In genomic region chr14:76050797-76051392, GRCh38 we compare ENCODE assay signal across 8 cellular contexts.
DNase-seq lines count a peak whose midpoint lies in the region; ATAC-seq and TF ChIP-seq lines count a peak whose summit lies in the region.

No MANE protein-coding gene starts in this region.

- peak; percentile 79 for TF ChIP-seq CTCF in 22Rv1 (IDR thresholded peaks at IDR 0.05)
- TF ChIP-seq CTCF in GM12874 (IDR thresholded peaks at IDR 0.05; ENCODE audit: insufficient read depth, low read depth, low read length) = peak; percentile 57
- TF ChIP-seq CTCF in chondrocyte (IDR thresholded peaks at IDR 0.05) = peak; percentile 96

- H3K27ac Mint-ChIP-seq in chondrocyte (ENCODE audit: unreplicated experiment) = no peak overlapping the region

- H3K9me3 Mint-ChIP-seq in chondrocyte (ENCODE audit: low read depth) = no peaks in the 10 kb centered on the region

- no peak for ATAC-seq in GM18520 (IDR thresholded peaks at IDR 0.05; ENCODE audit: unreplicated experiment)

- no peak overlapping the region for H3K27ac ChIP-seq in 22Rv1

- H3K4me3 Mint-ChIP-seq in chondrocyte (ENCODE audit: unreplicated experiment) = no peak overlapping the region

- DNase-seq in NCI-H2171 (lab: John Stamatoyannopoulos, UW) (peak; percentile 46), chondrocyte (ENCODE audit: low spot score) (no peak), left kidney (ENCODE audit: low read depth, low spot score) (peak; percentile 85)
- peak; percentile 46 for DNase-seq in activated CD4-positive, CD25-positive, alpha-beta regulatory T cell treated with anti-CD3 and anti-CD28 coated beads, Interleukin-2, amount 50 U/mL, for 16 hours (ENCODE audit: low read depth, low spot score)
- DNase-seq in stimulated activated CD4-positive, alpha-beta T cell treated with anti-CD3 and anti-CD28 coated beads, TNF-alpha, amount 100 ng/mL, for 24 hours (ENCODE audit: low read depth in 3 of 3) = peak; percentile 22 to 42 (median 28)

- no peaks in the 10 kb centered on the region for H3K4me1 Mint-ChIP-seq in chondrocyte (ENCODE audit: low read depth)

- H3K27me3 Mint-ChIP-seq in chondrocyte (ENCODE audit: low read depth) = no peaks in the 10 kb centered on the region

- peaks cover 1% of the 10 kb centered on the region for H3K36me3 Mint-ChIP-seq in chondrocyte (ENCODE audit: low read depth)
